ENCODE assay signal across 21 cellular contexts in genomic region chr18:58692420-58693185, GRCh38. TPM values are rescaled to one million over a fixed set of nuclear protein-coding genes. Genes with fewer than 3 reads are reported as not detected.
A peak's percentile ranks its signal among the peaks of the same experiment; 100 is the strongest.
DNase-seq lines count a peak whose midpoint lies in the region; ATAC-seq and TF ChIP-seq lines count a peak whose summit lies in the region.
"Had no signal": no experiment of that assay in that cellular context is flagged by ENCODE, and none has a peak within 500 bp of the region (broad histone marks: within the 10 kb centered on the region; RNA-seq: fewer than 3 reads in every experiment).

No MANE protein-coding gene starts in this region.

- H3K4me1 Mint-ChIP-seq in T-helper 2 cell treated with Interferon-gamma antibody and Interleukin-4, amounts not matched to agents 5 μg/mL and 100 μg/mL, for 36 hours (ENCODE audit: low read depth), result peaks cover 70% of the 10 kb centered on the region
- peaks cover 83% of the 10 kb centered on the region for H3K4me1 Mint-ChIP-seq in stimulated activated naive CD8-positive, alpha-beta T cell treated with anti-CD3 and anti-CD28 coated beads, Interleukin-15, amount 100 ng/mL, for 72 hours
- peaks cover 16% of the 10 kb centered on the region for H3K4me1 Mint-ChIP-seq in neural progenitor cell

- H3K27ac Mint-ChIP-seq in T-helper 2 cell treated with Interferon-gamma antibody and Interleukin-4, amounts not matched to agents 5 μg/mL and 100 μg/mL, for 36 hours, result peak overlapping the region; percentile 46
- H3K27ac Mint-ChIP-seq in stimulated activated naive CD8-positive, alpha-beta T cell treated with anti-CD3 and anti-CD28 coated beads, Interleukin-15, amount 100 ng/mL, for 72 hours, result peak overlapping the region; percentile 77 to 95
- no peak overlapping the region for H3K27ac Mint-ChIP-seq in neural progenitor cell

- H3K27ac ChIP-seq in cardiac muscle cell (peak overlapping the region; percentile 67), left ventricle myocardium inferior (replicated peaks) (no peak overlapping the region), neural progenitor cell (no peak overlapping the region), spleen (peak overlapping the region in 1 of 8 donors; percentile 23)
- peak overlapping the region; percentile 39 for H3K27ac ChIP-seq in effector memory CD4-positive, alpha-beta T cell (ENCODE audit: insufficient read depth, low read length, poor library complexity, severe bottlenecking)
- H3K27ac ChIP-seq: esophagus muscularis mucosa, parathyroid adenoma, sigmoid colon, vagina, WERI-Rb-1 had no signal

- H4K20me1 ChIP-seq in neural progenitor cell (ENCODE audit: low read depth), result no peaks in the 10 kb centered on the region

- intact Hi-C loops in left ventricle myocardium inferior (cut with micrococcal nuclease) (no loop called here), spleen (cut with DNase I; ENCODE audit: low total_unique reads) (no loop called here)

- H2AFZ ChIP-seq in neural progenitor cell (replicated peaks), result no peak overlapping the region
- H2AFZ ChIP-seq: parathyroid adenoma had no signal

- TF ChIP-seq CTCF in cardiac muscle cell (IDR thresholded peaks at IDR 0.05; ENCODE audit: low read depth, low read length) (no peak), left ventricle myocardium inferior (IDR thresholded peaks at IDR 0.05; ENCODE audit: borderline replicate concordance) (no peak), neural progenitor cell (IDR thresholded peaks at IDR 0.05) (no peak), spleen (IDR thresholded peaks at IDR 0.05 in 8 of 11, conservative IDR thresholded peaks at IDR 0.05 in 3 of 11) (no peak)

- H3K4me2 ChIP-seq in neural progenitor cell, result no peak overlapping the region

- no peak overlapping the region for H3K4me3 ChIP-seq in cardiac muscle cell
- no peak overlapping the region for H3K4me3 ChIP-seq in left ventricle myocardium inferior
- H3K4me3 ChIP-seq in effector memory CD4-positive, alpha-beta T cell (ENCODE audit: insufficient read depth, low read depth, low read length, poor library complexity, severe bottlenecking), result no peak overlapping the region
- no peak overlapping the region for H3K4me3 ChIP-seq in neural progenitor cell
- no peak overlapping the region for H3K4me3 ChIP-seq in spleen
- H3K4me3 ChIP-seq: esophagus muscularis mucosa, sigmoid colon, vagina had no signal

- no peaks in the 10 kb centered on the region for H3K9me3 ChIP-seq in cardiac muscle cell (ENCODE audit: low read depth)
- H3K9me3 ChIP-seq in left ventricle myocardium inferior (replicated peaks), result no peaks in the 10 kb centered on the region
- H3K9me3 ChIP-seq in effector memory CD4-positive, alpha-beta T cell (ENCODE audit: control insufficient read depth, low read length), result no peaks in the 10 kb centered on the region
- H3K9me3 ChIP-seq in neural progenitor cell (ENCODE audit: low read depth), result no peaks in the 10 kb centered on the region
- no peaks in the 10 kb centered on the region for H3K9me3 ChIP-seq in spleen
- H3K9me3 ChIP-seq: Caco-2, esophagus muscularis mucosa, sigmoid colon, vagina had no signal

- no peaks in the 10 kb centered on the region for H3K9me3 Mint-ChIP-seq in T-helper 2 cell treated with Interferon-gamma antibody and Interleukin-4, amounts not matched to agents 5 μg/mL and 100 μg/mL, for 36 hours
- H3K9me3 Mint-ChIP-seq in stimulated activated naive CD8-positive, alpha-beta T cell treated with anti-CD3 and anti-CD28 coated beads, Interleukin-15, amount 100 ng/mL, for 72 hours, result peaks cover 5 to 16% of the 10 kb centered on the region in 2 donors
- peaks cover 2% of the 10 kb centered on the region for H3K9me3 Mint-ChIP-seq in neural progenitor cell

- H3F3A ChIP-seq in neural progenitor cell (ENCODE audit: low read depth), result no peaks in the 10 kb centered on the region

- TF ChIP-seq POLR2A in spleen (IDR thresholded peaks at IDR 0.05), result no peak

- no peak overlapping the region for H3K9ac ChIP-seq in neural progenitor cell
- H3K9ac ChIP-seq: parathyroid adenoma had no signal

- peaks cover 13% of the 10 kb centered on the region for H3K4me1 ChIP-seq in cardiac muscle cell (ENCODE audit: low read depth)
- H3K4me1 ChIP-seq in left ventricle myocardium inferior, result peaks cover 33% of the 10 kb centered on the region
- peaks cover 60% of the 10 kb centered on the region for H3K4me1 ChIP-seq in effector memory CD4-positive, alpha-beta T cell (ENCODE audit: control insufficient read depth, insufficient read depth, low read length, poor library complexity, severe bottlenecking)
- peaks cover 6% of the 10 kb centered on the region for H3K4me1 ChIP-seq in neural progenitor cell
- H3K4me1 ChIP-seq in spleen, result peaks cover 0 to 69% (median 3%) of the 10 kb centered on the region in 6 donors
- H3K4me1 ChIP-seq: Caco-2, sigmoid colon had no signal

- ATAC-seq in stimulated activated naive CD8-positive, alpha-beta T cell treated with anti-CD3 and anti-CD28 coated beads, Interleukin-15, amount 100 ng/mL, for 72 hours, result peak; percentile 36
- no peak for ATAC-seq in GM21825 (IDR thresholded peaks at IDR 0.05; ENCODE audit: unreplicated experiment)
- ATAC-seq: HCT116, Right ventricle myocardium inferior had no signal

- peaks cover 65% of the 10 kb centered on the region for H3K36me3 Mint-ChIP-seq in T-helper 2 cell treated with Interferon-gamma antibody and Interleukin-4, amounts not matched to agents 5 μg/mL and 100 μg/mL, for 36 hours (ENCODE audit: low read depth)
- peaks cover 51% of the 10 kb centered on the region for H3K36me3 Mint-ChIP-seq in neural progenitor cell

- no peaks in the 10 kb centered on the region for H3K27me3 ChIP-seq in cardiac muscle cell
- H3K27me3 ChIP-seq in left ventricle myocardium inferior (ENCODE audit: low read depth), result no peaks in the 10 kb centered on the region
- no peaks in the 10 kb centered on the region for H3K27me3 ChIP-seq in effector memory CD4-positive, alpha-beta T cell (replicated peaks; ENCODE audit: control insufficient read depth, insufficient read depth, low read length, poor library complexity, severe bottlenecking)
- no peaks in the 10 kb centered on the region for H3K27me3 ChIP-seq in neural progenitor cell
- H3K27me3 ChIP-seq in spleen (replicated peaks in 1 of 7), result no peaks in the 10 kb centered on the region
- H3K27me3 ChIP-seq: esophagus muscularis mucosa, sigmoid colon, vagina had no signal

- H3K79me2 ChIP-seq in neural progenitor cell (ENCODE audit: low read depth), result no peaks in the 10 kb centered on the region

- WGBS in spleen, 5 donors, result 78 to 86% (median 85%) methylated on average over 6 of the region's 6 CpGs

- H3K4me3 Mint-ChIP-seq in T-helper 2 cell treated with Interferon-gamma antibody and Interleukin-4, amounts not matched to agents 5 μg/mL and 100 μg/mL, for 36 hours, result peak overlapping the region; percentile 42
- H3K4me3 Mint-ChIP-seq in stimulated activated naive CD8-positive, alpha-beta T cell treated with anti-CD3 and anti-CD28 coated beads, Interleukin-15, amount 100 ng/mL, for 72 hours, result peak overlapping the region; percentile 62 to 74
- no peak overlapping the region for H3K4me3 Mint-ChIP-seq in neural progenitor cell

- DNase-seq in cardiac muscle cell (ENCODE audit: low read depth in 1 of 2, low spot score in 1 of 2) (no peak), left ventricle myocardium inferior (no peak), neural progenitor cell (ENCODE audit: low spot score) (no peak), spleen (no peak)
- DNase-seq in T-helper 2 cell treated with Interferon-gamma antibody and Interleukin-4, amounts not matched to agents 5 μg/mL and 100 μg/mL, for 36 hours (ENCODE audit: low spot score), result no peak
- DNase-seq in effector memory CD4-positive, alpha-beta T cell, result peak in 1 of 3 donors; percentile 6
- DNase-seq in stimulated activated naive CD8-positive, alpha-beta T cell treated with anti-CD3 and anti-CD28 coated beads, Interleukin-15, amount 100 ng/mL, for 72 hours, result peak in 1 of 2 donors; percentile 26
- DNase-seq: activated CD8-positive, alpha-beta memory T cell treated with anti-CD3 and anti-CD28 coated beads, Interleukin-2, amount 50 U/mL, for 48 hours; amniotic stem cell; Caco-2; NCI-H2029 treated with DMSO at 0.1 percent for 48 hours; NCI-H524; sigmoid colon; substantia nigra; WERI-Rb-1 had no signal

- H3K36me3 ChIP-seq in cardiac muscle cell, result peaks cover 24% of the 10 kb centered on the region
- peaks cover 14% of the 10 kb centered on the region for H3K36me3 ChIP-seq in left ventricle myocardium inferior
- H3K36me3 ChIP-seq in effector memory CD4-positive, alpha-beta T cell (ENCODE audit: control insufficient read depth, insufficient read depth, low read length), result peaks cover 9% of the 10 kb centered on the region
- H3K36me3 ChIP-seq in neural progenitor cell, result no peaks in the 10 kb centered on the region
- H3K36me3 ChIP-seq in spleen, result peaks cover 0 to 55% (median 16%) of the 10 kb centered on the region in 6 donors

- H3K27me3 Mint-ChIP-seq in T-helper 2 cell treated with Interferon-gamma antibody and Interleukin-4, amounts not matched to agents 5 μg/mL and 100 μg/mL, for 36 hours (ENCODE audit: low read depth), result no peaks in the 10 kb centered on the region
- H3K27me3 Mint-ChIP-seq in stimulated activated naive CD8-positive, alpha-beta T cell treated with anti-CD3 and anti-CD28 coated beads, Interleukin-15, amount 100 ng/mL, for 72 hours, result no peaks in the 10 kb centered on the region
- H3K27me3 Mint-ChIP-seq in neural progenitor cell (ENCODE audit: insufficient read depth, low read depth), result peaks cover 3% of the 10 kb centered on the region

RNA-seq across cellular contexts. Expression of gene MALT1, which starts 21.3 kb away (rescaled TPM):
- total RNA-seq in cardiac muscle cell (38.9 and 51.8 TPM in 2 replicates), left ventricle myocardium inferior (8.6 TPM), neural progenitor cell (ENCODE audit: low replicate concordance) (24.4 and 28.4 TPM in 2 replicates), spleen (10 to 100 TPM; 47.9 to 59.6 (median 51.3) TPM)
- polyA plus RNA-seq in cardiac muscle cell (33.6 and 36.6 TPM in 2 replicates), spleen (10 to 100 TPM; 13.3 to 16.8 (median 15.6) TPM)

Comparison
In these comparisons a context has a peak if more than half of its experiments do, and no peak if none do; other contexts are left out.
1. H3K27ac ChIP-seq: peak in cardiac muscle cell (single experiment) and effector memory CD4-positive, alpha-beta T cell (single experiment); none in left ventricle myocardium inferior (single experiment) and neural progenitor cell (single experiment).